Comparison of ENCODE assay signal across 13 cellular contexts in genomic region chr10:77245953-77246352, GRCh38.
A peak's percentile ranks its signal among the peaks of the same experiment; 100 is the strongest.
DNase-seq lines count a peak whose midpoint lies in the region; TF ChIP-seq lines count a peak whose summit lies in the region.
"Had no signal": no experiment of that assay in that cellular context is flagged by ENCODE, and none has a peak within 500 bp of the region (broad histone marks: within the 10 kb centered on the region; RNA-seq: fewer than 3 reads in every experiment).

No MANE protein-coding gene starts in this region.

- TF ChIP-seq CTCF in epithelial cell of esophagus (IDR thresholded peaks at IDR 0.05; ENCODE audit: insufficient read depth, low read depth, low read length, missing control alignments) (no peak), neutrophil (IDR thresholded peaks at IDR 0.05) (no peak), RWPE1 (conservative IDR thresholded peaks at IDR 0.05; ENCODE audit: low read depth) (no peak)

- no peaks in the 10 kb centered on the region for H3K36me3 Mint-ChIP-seq in immature natural killer cell

- H3K4me3 ChIP-seq in epithelial cell of esophagus (ENCODE audit: low read length) (no peak overlapping the region), neutrophil (ENCODE audit: low read depth in 1 of 2, low read length in 1 of 2) (peak overlapping the region; percentile 22)

- H3K27me3 ChIP-seq in neutrophil = no peaks in the 10 kb centered on the region

- peaks cover 0 to 10% (median 4%) of the 10 kb centered on the region in 3 donors for H3K27me3 Mint-ChIP-seq in immature natural killer cell (ENCODE audit: low read depth in 3 of 3)
- H3K27me3 Mint-ChIP-seq: B cell had no signal

- POLR2A ChIA-PET in RWPE1 (lab: Yijun Ruan, JAX; ENCODE audit: low non-redundant PET) = no interaction called here

- no peaks in the 10 kb centered on the region for H3K9me3 Mint-ChIP-seq in immature natural killer cell

- peaks cover 26 to 44% of the 10 kb centered on the region in 2 experiments for H3K4me1 ChIP-seq in neutrophil (ENCODE audit: control insufficient read depth in 1 of 2, insufficient read depth in 1 of 2, low read depth in 1 of 2, low read length in 1 of 2)

- no peak overlapping the region for H3K27ac Mint-ChIP-seq in immature natural killer cell
- H3K27ac Mint-ChIP-seq: B cell had no signal

- H3K4me1 Mint-ChIP-seq in immature natural killer cell = peaks cover 0 to 4% of the 10 kb centered on the region in 2 donors

- no peaks in the 10 kb centered on the region for H3K36me3 ChIP-seq in neutrophil

- H3K9me3 ChIP-seq in neutrophil = no peaks in the 10 kb centered on the region

- DNase-seq in Ammon's horn (ENCODE audit: low spot score) = peak; percentile 39
- DNase-seq in NCI-H226 = peak; percentile 67
- DNase-seq in epithelial cell of esophagus (ENCODE audit: low read depth) = peak; percentile 87
- no peak for DNase-seq in NCI-H2081 (lab: John Stamatoyannopoulos, UW)
- no peak for DNase-seq in nucleus accumbens (lab: John Stamatoyannopoulos, UW)
- DNase-seq in immature natural killer cell = no peak
- DNase-seq in RWPE1 (ENCODE audit: low spot score) = no peak
- DNase-seq: kidney glomerular epithelial cell; NCI-H2029 treated with DMSO at 0.1 percent for 48 hours; stimulated activated CD4-positive, alpha-beta T cell treated with anti-CD3 and anti-CD28 coated beads, Interleukin-4, amount 100 ng/mL, for 4 hours had no signal

- no peak overlapping the region for H3K4me3 Mint-ChIP-seq in immature natural killer cell
- H3K4me3 Mint-ChIP-seq: B cell had no signal

- CTCF ChIA-PET in RWPE1 (lab: Yijun Ruan, JAX) = no interaction called here

- H3K27ac ChIP-seq in neutrophil = peak overlapping the region; percentile 78
- no peak overlapping the region for H3K27ac ChIP-seq in RWPE1
- H3K27ac ChIP-seq: epithelial cell of prostate had no signal

Comparison
In these comparisons a context has a peak if more than half of its experiments do, and no peak if none do; other contexts are left out.
1. DNase-seq: peak in Ammon's horn (single experiment), NCI-H226 (single experiment) and epithelial cell of esophagus (single experiment); none in NCI-H2081 (0 of 2), nucleus accumbens (0 of 56), immature natural killer cell (0 of 3) and RWPE1 (single experiment).